13 cellular contexts compared by ENCODE assay signal in genomic region chr2:156147594-156148330, GRCh38.
DNase-seq lines count a peak whose midpoint lies in the region; ATAC-seq and TF ChIP-seq lines count a peak whose summit lies in the region.
"Had no signal": no experiment of that assay in that cellular context is flagged by ENCODE, and none has a peak within 500 bp of the region (broad histone marks: within the 10 kb centered on the region; RNA-seq: fewer than 3 reads in every experiment).

No MANE protein-coding gene starts in this region.

- no peaks in the 10 kb centered on the region for H3K27me3 Mint-ChIP-seq in mesothelial cell of epicardium (ENCODE audit: low read depth)
- H3K27me3 Mint-ChIP-seq: brain had no signal

- H3K27me3 ChIP-seq in hepatocyte (no peaks in the 10 kb centered on the region), prostate gland (replicated peaks; ENCODE audit: insufficient read depth) (no peaks in the 10 kb centered on the region)

- H3K9me2 ChIP-seq in hepatocyte (replicated peaks; ENCODE audit: insufficient read depth): no peaks in the 10 kb centered on the region

- intact Hi-C loops in prostate gland (cut with DNase I): no loop called here

- H3K4me3 Mint-ChIP-seq in mesothelial cell of epicardium: no peak overlapping the region
- H3K4me3 Mint-ChIP-seq: brain had no signal

- H4K20me1 ChIP-seq in hepatocyte (ENCODE audit: insufficient read depth, poor library complexity, severe bottlenecking): no peaks in the 10 kb centered on the region

- H3K4me2 ChIP-seq in hepatocyte: no peak overlapping the region

- 60% methylated on average over 4 of the region's 4 CpGs for WGBS in hepatocyte (ENCODE audit: low lambda C conversion rate, missing lambda C conversion rate)
- WGBS in prostate gland: 35% methylated on average over 4 of the region's 4 CpGs

- ATAC-seq in GM19043 (IDR thresholded peaks at IDR 0.05; ENCODE audit: low read depth, unreplicated experiment) (peak; percentile 59), HG02642 (IDR thresholded peaks at IDR 0.05; ENCODE audit: poor library complexity, unreplicated experiment) (peak; percentile 74)

- H3K4me1 Mint-ChIP-seq in mesothelial cell of epicardium: peaks cover 14% of the 10 kb centered on the region
- H3K4me1 Mint-ChIP-seq: brain had no signal

- no peaks in the 10 kb centered on the region for H3K79me2 ChIP-seq in hepatocyte

- H3K4me3 ChIP-seq in hepatocyte (no peak overlapping the region), prostate gland (no peak overlapping the region)
- H3K4me3 ChIP-seq: thoracic aorta had no signal

- peaks cover 6% of the 10 kb centered on the region for H3K36me3 Mint-ChIP-seq in mesothelial cell of epicardium

- H3K9me3 ChIP-seq in hepatocyte (ENCODE audit: low read depth) (no peaks in the 10 kb centered on the region), prostate gland (no peaks in the 10 kb centered on the region)
- H3K9me3 ChIP-seq: thoracic aorta had no signal

- no peak overlapping the region for H2AFZ ChIP-seq in hepatocyte

- H3K4me1 ChIP-seq in hepatocyte (ENCODE audit: insufficient read depth) (no peaks in the 10 kb centered on the region), prostate gland (replicated peaks) (no peaks in the 10 kb centered on the region)

- TF ChIP-seq POLR2A in prostate gland (IDR thresholded peaks at IDR 0.05): no peak

- H3K36me3 ChIP-seq in hepatocyte (replicated peaks; ENCODE audit: insufficient read depth, low read depth) (no peaks in the 10 kb centered on the region), prostate gland (no peaks in the 10 kb centered on the region)
- H3K36me3 ChIP-seq: thoracic aorta had no signal

- peak overlapping the region; percentile 14 for H3K27ac Mint-ChIP-seq in mesothelial cell of epicardium
- H3K27ac Mint-ChIP-seq: brain had no signal

- TF ChIP-seq CTCF in mesothelial cell of epicardium (IDR thresholded peaks at IDR 0.05; ENCODE audit: unreplicated experiment): no peak
- TF ChIP-seq CTCF in hepatocyte (IDR thresholded peaks at IDR 0.05; ENCODE audit: poor library complexity): no peak
- no peak for TF ChIP-seq CTCF in prostate gland (IDR thresholded peaks at IDR 0.05)

- peak; percentile 50 for DNase-seq in HT1080 (ENCODE audit: low read depth)
- no peak for DNase-seq in mesothelial cell of epicardium (ENCODE audit: low spot score in 2 of 2, unreplicated experiment in 2 of 2)
- DNase-seq in NCI-H2196 (lab: John Stamatoyannopoulos, UW; ENCODE audit: unreplicated experiment): no peak
- no peak for DNase-seq in hepatocyte (ENCODE audit: low spot score)
- no peak for DNase-seq in activated CD4-positive, alpha-beta T cell treated with anti-CD3 and anti-CD28 coated beads for 4 hours
- DNase-seq in prostate gland (ENCODE audit: low spot score): no peak
- DNase-seq: activated CD4-positive, CD25-positive, alpha-beta regulatory T cell; H7; NCI-H1092 had no signal

- H3K27ac ChIP-seq in hepatocyte (no peak overlapping the region), prostate gland (no peak overlapping the region)
- H3K27ac ChIP-seq: thoracic aorta had no signal

- peaks cover 8% of the 10 kb centered on the region for H3K9me3 Mint-ChIP-seq in mesothelial cell of epicardium
- H3K9me3 Mint-ChIP-seq: brain had no signal
